ENCODE assay signal across 10 cellular contexts in genomic region chr1:46510998-46511365, GRCh38. TPM values are rescaled to one million over a fixed set of nuclear protein-coding genes. Genes with fewer than 3 reads are reported as not detected.
"Had no signal": no experiment of that assay in that cellular context is flagged by ENCODE, and none has a peak within 500 bp of the region (broad histone marks: within the 10 kb centered on the region; RNA-seq: fewer than 3 reads in every experiment).

No MANE protein-coding gene starts in this region.

- ATAC-seq: GM23338, HCT116, HepG2 had no signal

- H3K36me3 ChIP-seq: HAP-1 had no signal

- H2AFZ ChIP-seq: GM23338 had no signal

- H3K9me3 ChIP-seq: HAP-1 had no signal

- H3K4me3 Mint-ChIP-seq: GM23338, HFFc6, IgD-negative memory B cell had no signal

- H3K36me3 Mint-ChIP-seq: IgD-negative memory B cell had no signal

- DNase-seq: H7, HFFc6 had no signal

- H3K27ac ChIP-seq: HL-60 had no signal

- H3K4me2 ChIP-seq: GM23338 had no signal

- H3K27ac Mint-ChIP-seq: GM23338, HFFc6, IgD-negative memory B cell had no signal

- FAIRE-seq: HepG2 had no signal

- H3K4me3 ChIP-seq: GM23338, HAP-1 had no signal

- H3K4me1 ChIP-seq: HAP-1 had no signal

- H3K9me3 Mint-ChIP-seq: GM23338, HFFc6, IgD-negative memory B cell had no signal

RNA-seq across cellular contexts. Expression of gene DMBX1, which starts 21.3 kb away (rescaled TPM):
- total RNA-seq: GM23338, HepG2, HFFc6, HT1080 had no signal
- polyA plus RNA-seq: HepG2, IgD-negative memory B cell had no signal

RNA-seq across cellular contexts. Expression of gene KNCN, which starts 40.5 kb away (rescaled TPM):
- total RNA-seq: GM23338, H4, H7, HepG2, HFFc6, HT1080 had no signal
- polyA plus RNA-seq: GM23338, HepG2, IgD-negative memory B cell had no signal
